Comparison of ENCODE assay signal across 22 cellular contexts in the genomic region with DNA sequence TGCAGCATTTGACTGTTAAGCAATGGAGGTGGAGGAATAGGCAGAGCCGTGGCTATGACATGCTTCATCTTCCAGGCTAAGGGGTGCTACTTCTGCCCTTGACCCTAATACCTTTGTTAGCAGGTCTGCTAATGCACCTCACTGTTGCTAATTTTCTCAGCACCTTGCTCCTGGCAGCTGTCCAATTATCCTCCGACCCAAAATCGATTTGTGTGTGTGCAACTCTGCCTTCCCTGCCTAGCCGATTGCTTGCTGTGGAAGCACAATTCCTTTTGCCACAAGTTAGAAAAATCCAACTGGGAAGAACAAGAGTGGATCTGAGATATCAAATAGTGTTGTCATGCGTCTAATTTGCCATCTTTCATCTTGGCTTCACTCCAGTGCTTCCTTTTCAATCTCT.
"Had no signal": no experiment of that assay in that cellular context is flagged by ENCODE, and none has a peak within 500 bp of the region (broad histone marks: within the 10 kb centered on the region; RNA-seq: fewer than 3 reads in every experiment).

No MANE protein-coding gene starts in this region.

- DNase-seq: activated B cell treated with CpG ODN at 0.5 μM for 24 hours; activated CD4-positive, alpha-beta T cell treated with anti-CD3 and anti-CD28 coated beads for 1 hour; activated CD4-positive, alpha-beta T cell treated with anti-CD3 and anti-CD28 coated beads, Interleukin-2, amount 10 ng/mL, durations not matched to agents 24 days and 14 days; activated CD4-positive, alpha-beta T cell treated with anti-CD3 and anti-CD28 coated beads, Interleukin-2, amount 50 U/mL, for 48 hours; activated CD8-positive, alpha-beta memory T cell treated with anti-CD3 and anti-CD28 coated beads, Interleukin-2, amount 10 ng/mL, durations not matched to agents 7 days and 5 days; activated effector memory CD4-positive, alpha-beta T cell treated with Interleukin-2 at 50 U/mL for 16 hours; activated naive CD4-positive, alpha-beta T cell; activated T-cell treated with anti-CD3 and anti-CD28 coated beads, Interleukin-2, amount 50 U/mL, for 24 hours; aorta; body of pancreas; central memory CD4-positive, alpha-beta T cell; NCI-H1092; NCI-H1417; NCI-H1694 treated with DMSO at 0.1 percent for 48 hours; NCI-H226; NCI-H510A; RPMI8226; T-cell; T-helper 2 cell; T1000 had no signal

- H3K27ac ChIP-seq: body of pancreas, KMS-11, SK-N-MC had no signal

- H3K9me3 ChIP-seq: body of pancreas had no signal

- H3K27me3 ChIP-seq: body of pancreas had no signal

- H3K4me1 ChIP-seq: body of pancreas had no signal

- H3K4me3 ChIP-seq: body of pancreas, SK-N-MC had no signal
